Comparison of ENCODE assay signal across 8 cellular contexts in the genomic region with DNA sequence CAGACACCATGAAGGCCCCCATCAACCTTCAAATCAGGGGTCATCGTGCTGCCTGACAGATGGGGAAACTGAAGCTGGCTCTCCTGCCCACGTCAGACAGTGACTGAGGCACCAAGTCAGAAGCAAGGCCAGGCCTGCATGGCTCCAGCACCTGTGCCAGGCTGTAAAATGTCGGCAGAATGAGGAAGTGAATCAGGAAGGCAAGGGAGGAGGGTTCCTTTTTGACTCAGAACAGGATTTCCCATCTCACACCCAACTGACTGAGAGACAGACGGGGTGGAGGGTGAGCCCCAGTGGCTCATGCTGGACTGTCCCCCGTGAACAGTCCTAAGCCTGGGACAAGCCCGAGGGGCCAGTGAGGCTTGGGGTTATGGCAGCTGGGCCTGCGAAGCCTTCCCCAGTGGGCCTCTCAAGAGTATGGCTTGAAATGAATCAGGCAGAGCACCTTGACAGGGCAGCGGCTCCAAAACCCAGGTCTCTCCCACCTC. TPM values are rescaled to one million over a fixed set of nuclear protein-coding genes. Genes with fewer than 3 reads are reported as not detected.
DNase-seq lines count a peak whose midpoint lies in the region; ATAC-seq and TF ChIP-seq lines count a peak whose summit lies in the region.

No MANE protein-coding gene starts in this region.

- DNase-seq in GM12865 (ENCODE audit: low read depth) (peak; percentile 92), naive B cell (peak; percentile 86), cerebellum (ENCODE audit: low spot score) (no peak), NCI-H748 treated with DMSO at 0.1 percent for 48 hours (lab: John Stamatoyannopoulos, UW) (no peak), NCI-H146 treated with DMSO at 0.1 percent for 48 hours (lab: John Stamatoyannopoulos, UW; ENCODE audit: unreplicated experiment) (no peak)
- peak in 1 of 2 donors; percentile 32 for DNase-seq in activated T-cell treated with anti-CD3 and anti-CD28 coated beads, Interleukin-2, amount 50 U/mL, for 72 hours

- ATAC-seq in GM19467 (IDR thresholded peaks at IDR 0.05; ENCODE audit: unreplicated experiment) (peak; percentile 82), HG03469 (IDR thresholded peaks at IDR 0.05; ENCODE audit: unreplicated experiment) (peak; percentile 70), naive B cell (ENCODE audit: low read depth in 2 of 2) (peak; percentile 95 to 97)
- ATAC-seq in activated T-cell treated with anti-CD3 and anti-CD28 coated beads, Interleukin-2, amount 50 U/mL, for 72 hours (replicated peaks in 1 of 2), result peak; percentile 70 to 81

- peaks cover 69% of the 10 kb centered on the region for H3K4me1 Mint-ChIP-seq in activated T-cell treated with anti-CD3 and anti-CD28 coated beads, Interleukin-2, amount 50 U/mL, for 72 hours (ENCODE audit: low read depth)
- peaks cover 44 to 75% (median 70%) of the 10 kb centered on the region in 3 donors for H3K4me1 Mint-ChIP-seq in naive B cell

- H3K4me3 Mint-ChIP-seq in activated T-cell treated with anti-CD3 and anti-CD28 coated beads, Interleukin-2, amount 50 U/mL, for 72 hours, result peak overlapping the region; percentile 41 to 56
- peak overlapping the region; percentile 17 to 85 (median 74) for H3K4me3 Mint-ChIP-seq in naive B cell

- H3K36me3 Mint-ChIP-seq in activated T-cell treated with anti-CD3 and anti-CD28 coated beads, Interleukin-2, amount 50 U/mL, for 72 hours (ENCODE audit: insufficient read depth in 2 of 2), result peaks cover 6 to 9% of the 10 kb centered on the region in 2 donors
- H3K36me3 Mint-ChIP-seq in naive B cell, result peaks cover 2 to 13% of the 10 kb centered on the region in 2 donors

- H3K27ac Mint-ChIP-seq in activated T-cell treated with anti-CD3 and anti-CD28 coated beads, Interleukin-2, amount 50 U/mL, for 72 hours, result peak overlapping the region; percentile 88
- H3K27ac Mint-ChIP-seq in naive B cell, result peak overlapping the region; percentile 99 to 100 (median 100)

- H3K4me3 ChIP-seq in GM12865 (ENCODE audit: low read depth, low read length), result peak overlapping the region; percentile 48

- TF ChIP-seq CTCF in GM12865 (IDR thresholded peaks at IDR 0.05; ENCODE audit: insufficient read depth, low read depth, low read length, missing control alignments), result no peak

- H3K9me3 Mint-ChIP-seq in activated T-cell treated with anti-CD3 and anti-CD28 coated beads, Interleukin-2, amount 50 U/mL, for 72 hours, result peaks cover 0 to 6% of the 10 kb centered on the region in 2 donors
- H3K9me3 Mint-ChIP-seq in naive B cell, result peaks cover 0 to 3% (median 0%) of the 10 kb centered on the region in 7 donors

- H3K27me3 Mint-ChIP-seq in activated T-cell treated with anti-CD3 and anti-CD28 coated beads, Interleukin-2, amount 50 U/mL, for 72 hours (ENCODE audit: low read depth), result no peaks in the 10 kb centered on the region
- H3K27me3 Mint-ChIP-seq in naive B cell, result no peaks in the 10 kb centered on the region

RNA-seq across cellular contexts. Expression of a gene that starts 20.9 kb away (rescaled TPM):
- total RNA-seq in activated T-cell treated with anti-CD3 and anti-CD28 coated beads, Interleukin-2, amount 50 U/mL, for 72 hours, result 10 to 100 TPM; 59.9 to 66.2 TPM
- polyA plus RNA-seq in naive B cell (ENCODE audit: low read depth in 6 of 6), result 1 to 10 TPM in 5 of 6 donors, under 1 TPM in 1; 0.71 to 9.4 (median 5.3) TPM
- 3.0 TPM for total RNA-seq in cerebellum

RNA-seq across cellular contexts. Expression of a gene that starts 39.3 kb away (rescaled TPM):
- 10 to 100 TPM; 23.1 to 26.3 TPM for total RNA-seq in activated T-cell treated with anti-CD3 and anti-CD28 coated beads, Interleukin-2, amount 50 U/mL, for 72 hours
- polyA plus RNA-seq in naive B cell (ENCODE audit: low read depth in 6 of 6), result 10 to 100 TPM; 51.3 to 98.1 (median 62.4) TPM
- total RNA-seq in cerebellum, result 20.3 TPM

Comparison
In these comparisons a context has a peak if more than half of its experiments do, and no peak if none do; other contexts are left out.
1. DNase-seq: peak in GM12865 (single experiment) and naive B cell (single experiment); none in cerebellum (single experiment), NCI-H748 treated with DMSO at 0.1 percent for 48 hours (single experiment) and NCI-H146 treated with DMSO at 0.1 percent for 48 hours (single experiment).
2. RNA of a gene that starts 20.9 kb away (total RNA-seq): 59.9 to 66.2 TPM in activated T-cell treated with anti-CD3 and anti-CD28 coated beads, Interleukin-2, amount 50 U/mL, for 72 hours; 3.0 TPM in cerebellum (single experiment); every median in the first group is over 10 times any median in the second.
3. Peak in every context shown above with its lines, with median percentiles within 50 percentile points of each other: ATAC-seq.